ENCODE assay signal across 10 cellular contexts in the genomic region with DNA sequence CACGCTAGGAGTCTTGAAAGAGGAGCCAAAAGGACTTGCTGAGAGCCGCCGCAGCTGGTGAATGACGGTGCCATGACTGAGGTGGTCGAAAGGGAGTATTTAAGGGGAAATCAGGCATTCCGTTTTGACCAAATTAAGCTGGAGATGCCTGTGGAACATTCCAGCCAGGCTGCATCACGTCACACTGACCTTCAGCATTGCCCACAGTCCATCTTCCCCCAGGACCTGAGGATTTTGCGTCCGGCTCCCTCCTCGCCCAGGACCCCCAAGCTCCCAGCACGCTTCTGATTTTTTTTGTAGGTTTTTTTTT. TPM values are rescaled to one million over a fixed set of nuclear protein-coding genes. Genes with fewer than 3 reads are reported as not detected.
DNase-seq lines count a peak whose midpoint lies in the region; ATAC-seq and TF ChIP-seq lines count a peak whose summit lies in the region.
"Had no signal": no experiment of that assay in that cellular context is flagged by ENCODE, and none has a peak within 500 bp of the region (broad histone marks: within the 10 kb centered on the region; RNA-seq: fewer than 3 reads in every experiment).

No MANE protein-coding gene starts in this region.

- H3K4me3 ChIP-seq in HUES64 (ENCODE audit: low read length) (no peak overlapping the region), duodenal mucosa (ENCODE audit: low read depth in 1 of 2, low read length in 2 of 2) (peak overlapping the region; percentile 62 to 67), neural progenitor cell (no peak overlapping the region)

- peaks cover 16% of the 10 kb centered on the region for H4K20me1 ChIP-seq in neural progenitor cell (ENCODE audit: low read depth)

- no peak for ATAC-seq in GM21526 (IDR thresholded peaks at IDR 0.05; ENCODE audit: low FRiP score, unreplicated experiment)
- ATAC-seq in HG03520 (IDR thresholded peaks at IDR 0.05; ENCODE audit: unreplicated experiment) = no peak
- ATAC-seq in HG03135 (IDR thresholded peaks at IDR 0.05; ENCODE audit: unreplicated experiment) = no peak

- H3K27me3 ChIP-seq in HUES64 (ENCODE audit: insufficient read depth, low read length) (no peaks in the 10 kb centered on the region), duodenal mucosa (ENCODE audit: control insufficient read depth in 1 of 2, insufficient read depth in 2 of 2, low read length in 2 of 2) (no peaks in the 10 kb centered on the region), neural progenitor cell (no peaks in the 10 kb centered on the region)

- H3K4me1 Mint-ChIP-seq in neural progenitor cell = peaks cover 27% of the 10 kb centered on the region

- H3K4me1 ChIP-seq in HUES64 (ENCODE audit: insufficient read depth, low read length) (no peaks in the 10 kb centered on the region), duodenal mucosa (ENCODE audit: control insufficient read depth in 1 of 2, insufficient read depth in 2 of 2, low read length in 2 of 2) (peaks cover 10 to 13% of the 10 kb centered on the region in 2 donors), neural progenitor cell (no peaks in the 10 kb centered on the region)

- 0 out of 2 replicates have a peak overlapping the region, but pooled peaks have one; percentile 25 for H3K27ac ChIP-seq in HUES64 (ENCODE audit: low read depth, low read length)
- H3K27ac ChIP-seq in duodenal mucosa (ENCODE audit: low read depth, low read length) = peak overlapping the region; percentile 25
- peak overlapping the region; percentile 70 for H3K27ac ChIP-seq in neural progenitor cell

- H3K9ac ChIP-seq in HUES64 (ENCODE audit: low read depth, low read length) = no peak overlapping the region
- H3K9ac ChIP-seq in duodenal mucosa (ENCODE audit: low read depth in 1 of 2, low read length in 2 of 2) = peak overlapping the region; percentile 48 to 69
- no peak overlapping the region for H3K9ac ChIP-seq in neural progenitor cell

- no peaks in the 10 kb centered on the region for H3K9me3 Mint-ChIP-seq in neural progenitor cell

- DNase-seq in AG08395 (ENCODE audit: low spot score) (peak; percentile 31), neural progenitor cell (ENCODE audit: low spot score) (no peak), NCI-H526 (lab: John Stamatoyannopoulos, UW) (no peak)
- DNase-seq: RPMI8226 had no signal

- H3K36me3 ChIP-seq in HUES64 (ENCODE audit: insufficient read depth, low read length) = peaks cover 46% of the 10 kb centered on the region
- peaks cover 0 to 28% of the 10 kb centered on the region in 2 donors for H3K36me3 ChIP-seq in duodenal mucosa (ENCODE audit: control insufficient read depth in 1 of 2, insufficient read depth in 2 of 2, low read length in 2 of 2)
- H3K36me3 ChIP-seq in neural progenitor cell = no peaks in the 10 kb centered on the region

- H3K79me2 ChIP-seq in neural progenitor cell (ENCODE audit: low read depth) = no peaks in the 10 kb centered on the region

- no peak for TF ChIP-seq CTCF in neural progenitor cell (IDR thresholded peaks at IDR 0.05)

- WGBS in HUES64 = 91% methylated on average over 11 of the region's 11 CpGs

- H3K9me3 ChIP-seq in HUES64 (ENCODE audit: insufficient read depth, low read depth, low read length) (no peaks in the 10 kb centered on the region), duodenal mucosa (ENCODE audit: control insufficient read depth in 1 of 2, low read length in 2 of 2) (no peaks in the 10 kb centered on the region), neural progenitor cell (ENCODE audit: low read depth) (no peaks in the 10 kb centered on the region)

- H3K27me3 Mint-ChIP-seq in neural progenitor cell (ENCODE audit: insufficient read depth, low read depth) = peaks cover 12% of the 10 kb centered on the region

- H2AFZ ChIP-seq in neural progenitor cell (replicated peaks) = no peak overlapping the region

- peak overlapping the region; percentile 85 for H3K27ac Mint-ChIP-seq in neural progenitor cell

- peak overlapping the region; percentile 21 for H3K4me3 Mint-ChIP-seq in neural progenitor cell

- H3K4me2 ChIP-seq in neural progenitor cell = no peak overlapping the region

- H3K36me3 Mint-ChIP-seq in neural progenitor cell = peaks cover 27% of the 10 kb centered on the region

- H3F3A ChIP-seq in neural progenitor cell (ENCODE audit: low read depth) = peaks cover 38% of the 10 kb centered on the region

RNA-seq across cellular contexts. Expression of a gene that starts 12.0 kb away (rescaled TPM):
- 57.6 TPM for polyA plus RNA-seq in HUES64 (2013, experiment 1 of 2)
- 48.2 TPM for polyA plus RNA-seq in HUES64 (2013, experiment 2 of 2)
- total RNA-seq in neural progenitor cell (ENCODE audit: low replicate concordance) = 50.3 and 107 TPM in 2 replicates

RNA-seq across cellular contexts. Expression of a gene that starts 25.8 kb away (rescaled TPM):
- 0.45 TPM for polyA plus RNA-seq in HUES64 (2013, experiment 1 of 2)
- polyA plus RNA-seq in HUES64 (2013, experiment 2 of 2) = 0.19 TPM
- total RNA-seq in neural progenitor cell (ENCODE audit: low replicate concordance) = 0.69 and 0.74 TPM in 2 replicates

RNA-seq across cellular contexts. Expression of a gene that starts 30.5 kb away (rescaled TPM):
- 4.9 TPM for polyA plus RNA-seq in HUES64 (2013, experiment 1 of 2)
- polyA plus RNA-seq in HUES64 (2013, experiment 2 of 2) = 5.5 TPM
- total RNA-seq in neural progenitor cell (ENCODE audit: low replicate concordance) = 0.02 and 3.5 TPM in 2 replicates
- total RNA-seq: lung microvascular endothelial cell had no signal

RNA-seq across cellular contexts. Expression of a gene that starts 35.4 kb away (rescaled TPM):
- 31.0 TPM for polyA plus RNA-seq in HUES64 (2013, experiment 1 of 2)
- 25.9 TPM for polyA plus RNA-seq in HUES64 (2013, experiment 2 of 2)
- 10.6 and 31.5 TPM in 2 replicates for total RNA-seq in neural progenitor cell (ENCODE audit: low replicate concordance)

Comparison
In these comparisons a context has a peak if more than half of its experiments do, and no peak if none do; other contexts are left out.
1. H3K4me3 ChIP-seq: peak in duodenal mucosa (2 of 2); none in HUES64 (single experiment) and neural progenitor cell (single experiment).
2. H3K9ac ChIP-seq: peak in duodenal mucosa (2 of 2); none in HUES64 (single experiment) and neural progenitor cell (single experiment).
3. Peak in every context shown above with its lines, with median percentiles within 50 percentile points of each other: H3K27ac ChIP-seq.